Comparison of ENCODE assay signal across 1 cellular context in the genomic region with DNA sequence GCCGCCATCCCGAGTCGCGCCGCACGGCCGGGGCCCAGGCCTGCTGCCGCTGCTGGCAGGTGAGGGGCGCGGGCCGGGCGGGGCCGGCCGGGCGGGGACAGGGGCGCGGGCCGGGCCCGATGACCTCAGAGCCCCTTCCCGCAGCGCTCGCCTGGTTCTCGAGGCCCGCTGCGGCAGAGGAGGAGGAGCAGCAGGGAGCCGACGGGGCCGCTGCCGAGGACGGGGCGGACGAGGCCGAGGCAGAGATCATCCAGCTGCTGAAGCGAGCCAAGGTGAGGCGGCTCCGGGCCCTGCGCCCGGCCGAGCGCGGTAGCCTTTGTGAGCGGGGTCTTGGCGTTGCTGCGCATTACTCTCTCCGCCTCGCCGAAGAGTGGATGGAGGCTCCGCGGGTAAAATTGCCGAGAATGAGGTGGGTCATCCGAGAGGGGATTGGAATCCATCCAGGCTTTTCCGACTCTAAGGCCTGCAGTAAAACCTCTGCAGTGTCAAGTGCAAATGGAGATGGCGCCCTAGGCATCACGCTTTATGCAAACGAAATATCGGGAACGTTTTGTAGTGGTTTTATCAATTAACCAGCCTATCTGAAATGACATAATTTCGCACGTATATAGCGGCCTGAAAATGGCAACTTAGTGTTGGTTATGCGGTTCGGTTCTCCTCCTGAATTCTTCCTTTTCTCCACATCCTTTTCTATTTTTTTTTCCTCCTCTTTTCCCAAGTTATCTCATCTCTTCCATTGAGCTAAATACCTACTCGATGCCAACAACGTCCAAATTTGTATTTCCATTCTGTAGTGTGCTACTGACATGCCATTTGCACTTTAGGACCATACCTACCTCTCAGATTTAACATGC.
TF ChIP-seq lines count a peak whose summit lies in the region.

No MANE protein-coding gene starts in this region.

TF ChIP-seq in K562, 482 proteins besides CTCF, POLR2A, EP300 and RAD21 (continues in another document):
- TF ChIP-seq BDP1 (IDR thresholded peaks at IDR 0.05; ENCODE audit: insufficient read depth, insufficient read length) (no peak), SP1 (CRISPR knock-in tag; IDR thresholded peaks at IDR 0.05) (no peak), FOSL1 (tag; conservative IDR thresholded peaks at IDR 0.05) (0 out of 2 replicates have a peak, but pooled peaks have one; percentile 23), ZBTB7A (IDR thresholded peaks at IDR 0.05; ENCODE audit: borderline replicate concordance, control insufficient read depth, low read depth, low read length) (peak; percentile 28; the same call in 1 of the 2 replicates), U2AF1 (optimal IDR thresholded peaks at IDR 0.05; ENCODE audit: low read depth, low read length) (no peak), POLR2G (IDR thresholded peaks at IDR 0.05; ENCODE audit: low read depth, low read length) (no peak), FIP1L1 (IDR thresholded peaks at IDR 0.05; ENCODE audit: low read depth, low read length, poor library complexity, severe bottlenecking) (peak; percentile 14), POLR3G (IDR thresholded peaks at IDR 0.05; ENCODE audit: extremely low read depth, insufficient read length, insufficient replicate concordance) (no peak), RBFOX2 (IDR thresholded peaks at IDR 0.05; ENCODE audit: low read depth, low read length) (peak; percentile 56; the same call in 1 of the 2 replicates), ARNT (IDR thresholded peaks at IDR 0.05) (no peak), ZNF778 (CRISPR knock-in tag; IDR thresholded peaks at IDR 0.05) (no peak), ZNF263 (CRISPR knock-in tag; IDR thresholded peaks at IDR 0.05; ENCODE audit: borderline replicate concordance) (0 out of 2 replicates have a peak, but pooled peaks have one; percentile 21), SMAD3 (CRISPR knock-in tag; conservative IDR thresholded peaks at IDR 0.05) (no peak), SIN3A (IDR thresholded peaks at IDR 0.05; ENCODE audit: borderline replicate concordance in 2 of 2, control insufficient read depth in 1 of 2, low read depth in 2 of 2, low read length in 2 of 2) (no peak; a peak in 1 of 4 replicates), CCAR2 (IDR thresholded peaks at IDR 0.05; ENCODE audit: low read depth, low read length) (no peak)
- TF ChIP-seq, protein P1, sequence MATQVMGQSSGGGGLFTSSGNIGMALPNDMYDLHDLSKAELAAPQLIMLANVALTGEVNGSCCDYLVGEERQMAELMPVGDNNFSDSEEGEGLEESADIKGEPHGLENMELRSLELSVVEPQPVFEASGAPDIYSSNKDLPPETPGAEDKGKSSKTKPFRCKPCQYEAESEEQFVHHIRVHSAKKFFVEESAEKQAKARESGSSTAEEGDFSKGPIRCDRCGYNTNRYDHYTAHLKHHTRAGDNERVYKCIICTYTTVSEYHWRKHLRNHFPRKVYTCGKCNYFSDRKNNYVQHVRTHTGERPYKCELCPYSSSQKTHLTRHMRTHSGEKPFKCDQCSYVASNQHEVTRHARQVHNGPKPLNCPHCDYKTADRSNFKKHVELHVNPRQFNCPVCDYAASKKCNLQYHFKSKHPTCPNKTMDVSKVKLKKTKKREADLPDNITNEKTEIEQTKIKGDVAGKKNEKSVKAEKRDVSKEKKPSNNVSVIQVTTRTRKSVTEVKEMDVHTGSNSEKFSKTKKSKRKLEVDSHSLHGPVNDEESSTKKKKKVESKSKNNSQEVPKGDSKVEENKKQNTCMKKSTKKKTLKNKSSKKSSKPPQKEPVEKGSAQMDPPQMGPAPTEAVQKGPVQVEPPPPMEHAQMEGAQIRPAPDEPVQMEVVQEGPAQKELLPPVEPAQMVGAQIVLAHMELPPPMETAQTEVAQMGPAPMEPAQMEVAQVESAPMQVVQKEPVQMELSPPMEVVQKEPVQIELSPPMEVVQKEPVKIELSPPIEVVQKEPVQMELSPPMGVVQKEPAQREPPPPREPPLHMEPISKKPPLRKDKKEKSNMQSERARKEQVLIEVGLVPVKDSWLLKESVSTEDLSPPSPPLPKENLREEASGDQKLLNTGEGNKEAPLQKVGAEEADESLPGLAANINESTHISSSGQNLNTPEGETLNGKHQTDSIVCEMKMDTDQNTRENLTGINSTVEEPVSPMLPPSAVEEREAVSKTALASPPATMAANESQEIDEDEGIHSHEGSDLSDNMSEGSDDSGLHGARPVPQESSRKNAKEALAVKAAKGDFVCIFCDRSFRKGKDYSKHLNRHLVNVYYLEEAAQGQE (CRISPR knock-in tag; IDR thresholded peaks at IDR 0.05; ENCODE audit: low read depth) = no peak
- TF ChIP-seq, protein P2, sequence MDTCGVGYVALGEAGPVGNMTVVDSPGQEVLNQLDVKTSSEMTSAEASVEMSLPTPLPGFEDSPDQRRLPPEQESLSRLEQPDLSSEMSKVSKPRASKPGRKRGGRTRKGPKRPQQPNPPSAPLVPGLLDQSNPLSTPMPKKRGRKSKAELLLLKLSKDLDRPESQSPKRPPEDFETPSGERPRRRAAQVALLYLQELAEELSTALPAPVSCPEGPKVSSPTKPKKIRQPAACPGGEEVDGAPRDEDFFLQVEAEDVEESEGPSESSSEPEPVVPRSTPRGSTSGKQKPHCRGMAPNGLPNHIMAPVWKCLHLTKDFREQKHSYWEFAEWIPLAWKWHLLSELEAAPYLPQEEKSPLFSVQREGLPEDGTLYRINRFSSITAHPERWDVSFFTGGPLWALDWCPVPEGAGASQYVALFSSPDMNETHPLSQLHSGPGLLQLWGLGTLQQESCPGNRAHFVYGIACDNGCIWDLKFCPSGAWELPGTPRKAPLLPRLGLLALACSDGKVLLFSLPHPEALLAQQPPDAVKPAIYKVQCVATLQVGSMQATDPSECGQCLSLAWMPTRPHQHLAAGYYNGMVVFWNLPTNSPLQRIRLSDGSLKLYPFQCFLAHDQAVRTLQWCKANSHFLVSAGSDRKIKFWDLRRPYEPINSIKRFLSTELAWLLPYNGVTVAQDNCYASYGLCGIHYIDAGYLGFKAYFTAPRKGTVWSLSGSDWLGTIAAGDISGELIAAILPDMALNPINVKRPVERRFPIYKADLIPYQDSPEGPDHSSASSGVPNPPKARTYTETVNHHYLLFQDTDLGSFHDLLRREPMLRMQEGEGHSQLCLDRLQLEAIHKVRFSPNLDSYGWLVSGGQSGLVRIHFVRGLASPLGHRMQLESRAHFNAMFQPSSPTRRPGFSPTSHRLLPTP (IDR thresholded peaks at IDR 0.05; ENCODE audit: borderline replicate concordance, extremely low read depth, insufficient read length) = no peak
- TF ChIP-seq, protein P3, sequence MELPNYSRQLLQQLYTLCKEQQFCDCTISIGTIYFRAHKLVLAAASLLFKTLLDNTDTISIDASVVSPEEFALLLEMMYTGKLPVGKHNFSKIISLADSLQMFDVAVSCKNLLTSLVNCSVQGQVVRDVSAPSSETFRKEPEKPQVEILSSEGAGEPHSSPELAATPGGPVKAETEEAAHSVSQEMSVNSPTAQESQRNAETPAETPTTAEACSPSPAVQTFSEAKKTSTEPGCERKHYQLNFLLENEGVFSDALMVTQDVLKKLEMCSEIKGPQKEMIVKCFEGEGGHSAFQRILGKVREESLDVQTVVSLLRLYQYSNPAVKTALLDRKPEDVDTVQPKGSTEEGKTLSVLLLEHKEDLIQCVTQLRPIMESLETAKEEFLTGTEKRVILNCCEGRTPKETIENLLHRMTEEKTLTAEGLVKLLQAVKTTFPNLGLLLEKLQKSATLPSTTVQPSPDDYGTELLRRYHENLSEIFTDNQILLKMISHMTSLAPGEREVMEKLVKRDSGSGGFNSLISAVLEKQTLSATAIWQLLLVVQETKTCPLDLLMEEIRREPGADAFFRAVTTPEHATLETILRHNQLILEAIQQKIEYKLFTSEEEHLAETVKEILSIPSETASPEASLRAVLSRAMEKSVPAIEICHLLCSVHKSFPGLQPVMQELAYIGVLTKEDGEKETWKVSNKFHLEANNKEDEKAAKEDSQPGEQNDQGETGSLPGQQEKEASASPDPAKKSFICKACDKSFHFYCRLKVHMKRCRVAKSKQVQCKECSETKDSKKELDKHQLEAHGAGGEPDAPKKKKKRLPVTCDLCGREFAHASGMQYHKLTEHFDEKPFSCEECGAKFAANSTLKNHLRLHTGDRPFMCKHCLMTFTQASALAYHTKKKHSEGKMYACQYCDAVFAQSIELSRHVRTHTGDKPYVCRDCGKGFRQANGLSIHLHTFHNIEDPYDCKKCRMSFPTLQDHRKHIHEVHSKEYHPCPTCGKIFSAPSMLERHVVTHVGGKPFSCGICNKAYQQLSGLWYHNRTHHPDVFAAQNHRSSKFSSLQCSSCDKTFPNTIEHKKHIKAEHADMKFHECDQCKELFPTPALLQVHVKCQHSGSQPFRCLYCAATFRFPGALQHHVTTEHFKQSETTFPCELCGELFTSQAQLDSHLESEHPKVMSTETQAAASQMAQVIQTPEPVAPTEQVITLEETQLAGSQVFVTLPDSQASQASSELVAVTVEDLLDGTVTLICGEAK (IDR thresholded peaks at IDR 0.05) = peak; percentile 59; the same call in 1 of the 2 replicates
- TF ChIP-seq, protein P3 (CRISPR knock-in tag; IDR thresholded peaks at IDR 0.05) = no peak
- TF ChIP-seq, protein P4, sequence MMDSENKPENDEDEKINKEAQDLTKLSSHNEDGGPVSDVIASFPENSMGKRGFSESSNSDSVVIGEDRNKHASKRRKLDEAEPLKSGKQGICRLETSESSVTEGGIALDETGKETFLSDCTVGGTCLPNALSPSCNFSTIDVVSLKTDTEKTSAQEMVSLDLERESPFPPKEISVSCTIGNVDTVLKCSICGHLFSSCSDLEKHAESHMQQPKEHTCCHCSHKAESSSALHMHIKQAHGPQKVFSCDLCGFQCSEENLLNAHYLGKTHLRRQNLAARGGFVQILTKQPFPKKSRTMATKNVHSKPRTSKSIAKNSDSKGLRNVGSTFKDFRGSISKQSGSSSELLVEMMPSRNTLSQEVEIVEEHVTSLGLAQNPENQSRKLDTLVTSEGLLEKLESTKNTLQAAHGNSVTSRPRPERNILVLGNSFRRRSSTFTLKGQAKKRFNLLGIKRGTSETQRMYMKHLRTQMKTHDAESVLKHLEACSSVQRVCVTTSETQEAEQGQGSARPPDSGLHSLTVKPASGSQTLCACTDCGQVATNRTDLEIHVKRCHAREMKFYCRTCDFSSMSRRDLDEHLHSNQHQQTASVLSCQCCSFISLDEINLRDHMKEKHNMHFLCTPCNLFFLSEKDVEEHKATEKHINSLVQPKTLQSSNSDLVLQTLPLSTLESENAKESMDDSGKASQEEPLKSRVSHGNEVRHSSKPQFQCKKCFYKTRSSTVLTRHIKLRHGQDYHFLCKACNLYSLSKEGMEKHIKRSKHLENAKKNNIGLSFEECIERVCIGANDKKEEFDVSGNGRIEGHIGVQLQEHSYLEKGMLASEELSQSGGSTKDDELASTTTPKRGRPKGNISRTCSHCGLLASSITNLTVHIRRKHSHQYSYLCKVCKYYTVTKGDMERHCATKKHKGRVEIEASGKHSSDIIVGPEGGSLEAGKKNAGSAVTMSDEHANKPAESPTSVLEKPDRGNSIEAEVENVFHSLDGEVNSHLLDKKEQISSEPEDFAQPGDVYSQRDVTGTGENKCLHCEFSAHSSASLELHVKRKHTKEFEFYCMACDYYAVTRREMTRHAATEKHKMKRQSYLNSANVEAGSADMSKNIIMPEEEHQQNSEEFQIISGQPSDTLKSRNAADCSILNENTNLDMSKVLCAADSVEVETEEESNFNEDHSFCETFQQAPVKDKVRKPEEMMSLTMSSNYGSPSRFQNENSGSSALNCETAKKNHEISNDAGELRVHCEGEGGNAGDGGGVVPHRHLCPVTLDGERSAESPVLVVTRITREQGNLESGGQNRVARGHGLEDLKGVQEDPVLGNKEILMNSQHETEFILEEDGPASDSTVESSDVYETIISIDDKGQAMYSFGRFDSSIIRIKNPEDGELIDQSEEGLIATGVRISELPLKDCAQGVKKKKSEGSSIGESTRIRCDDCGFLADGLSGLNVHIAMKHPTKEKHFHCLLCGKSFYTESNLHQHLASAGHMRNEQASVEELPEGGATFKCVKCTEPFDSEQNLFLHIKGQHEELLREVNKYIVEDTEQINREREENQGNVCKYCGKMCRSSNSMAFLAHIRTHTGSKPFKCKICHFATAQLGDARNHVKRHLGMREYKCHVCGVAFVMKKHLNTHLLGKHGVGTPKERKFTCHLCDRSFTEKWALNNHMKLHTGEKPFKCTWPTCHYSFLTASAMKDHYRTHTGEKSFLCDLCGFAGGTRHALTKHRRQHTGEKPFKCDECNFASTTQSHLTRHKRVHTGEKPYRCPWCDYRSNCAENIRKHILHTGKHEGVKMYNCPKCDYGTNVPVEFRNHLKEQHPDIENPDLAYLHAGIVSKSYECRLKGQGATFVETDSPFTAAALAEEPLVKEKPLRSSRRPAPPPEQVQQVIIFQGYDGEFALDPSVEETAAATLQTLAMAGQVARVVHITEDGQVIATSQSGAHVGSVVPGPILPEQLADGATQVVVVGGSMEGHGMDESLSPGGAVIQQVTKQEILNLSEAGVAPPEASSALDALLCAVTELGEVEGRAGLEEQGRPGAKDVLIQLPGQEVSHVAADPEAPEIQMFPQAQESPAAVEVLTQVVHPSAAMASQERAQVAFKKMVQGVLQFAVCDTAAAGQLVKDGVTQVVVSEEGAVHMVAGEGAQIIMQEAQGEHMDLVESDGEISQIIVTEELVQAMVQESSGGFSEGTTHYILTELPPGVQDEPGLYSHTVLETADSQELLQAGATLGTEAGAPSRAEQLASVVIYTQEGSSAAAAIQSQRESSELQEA (IDR thresholded peaks at IDR 0.05; ENCODE audit: low read depth) = no peak
- TF ChIP-seq, protein P5, sequence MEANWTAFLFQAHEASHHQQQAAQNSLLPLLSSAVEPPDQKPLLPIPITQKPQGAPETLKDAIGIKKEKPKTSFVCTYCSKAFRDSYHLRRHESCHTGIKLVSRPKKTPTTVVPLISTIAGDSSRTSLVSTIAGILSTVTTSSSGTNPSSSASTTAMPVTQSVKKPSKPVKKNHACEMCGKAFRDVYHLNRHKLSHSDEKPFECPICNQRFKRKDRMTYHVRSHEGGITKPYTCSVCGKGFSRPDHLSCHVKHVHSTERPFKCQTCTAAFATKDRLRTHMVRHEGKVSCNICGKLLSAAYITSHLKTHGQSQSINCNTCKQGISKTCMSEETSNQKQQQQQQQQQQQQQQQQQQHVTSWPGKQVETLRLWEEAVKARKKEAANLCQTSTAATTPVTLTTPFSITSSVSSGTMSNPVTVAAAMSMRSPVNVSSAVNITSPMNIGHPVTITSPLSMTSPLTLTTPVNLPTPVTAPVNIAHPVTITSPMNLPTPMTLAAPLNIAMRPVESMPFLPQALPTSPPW (CRISPR knock-in tag; IDR thresholded peaks at IDR 0.05) = 0 out of 2 replicates have a peak, but pooled peaks have one; percentile 8
